In the genomic region with DNA sequence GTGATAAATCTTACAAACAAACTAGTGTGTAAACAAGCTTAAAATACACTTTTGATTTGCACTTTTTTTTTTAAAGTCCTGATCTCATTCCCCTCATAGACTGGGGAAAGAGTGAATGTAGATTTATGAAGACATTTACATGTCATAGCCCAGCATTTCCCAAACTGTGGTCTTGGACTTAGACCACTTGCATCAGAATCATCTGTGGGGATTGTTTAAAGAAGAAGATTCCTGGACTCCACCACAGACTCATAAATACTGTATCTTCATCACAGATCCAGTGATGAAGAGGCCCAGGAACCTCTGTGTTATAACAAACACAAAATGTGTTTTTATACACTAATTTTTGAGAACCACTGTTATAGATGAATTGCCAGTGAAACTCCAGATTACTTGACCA, we compare ENCODE assay signal across 29 cellular contexts.
"Had no signal": no experiment of that assay in that cellular context is flagged by ENCODE, and none has a peak within 500 bp of the region (broad histone marks: within the 10 kb centered on the region; RNA-seq: fewer than 3 reads in every experiment).

No MANE protein-coding gene starts in this region.

- H3K4me3 ChIP-seq: SJSA1 had no signal

- H3K36me3 ChIP-seq: brain microvascular endothelial cell, SJSA1, WERI-Rb-1 had no signal

- DNase-seq: activated CD4-positive, alpha-beta memory T cell treated with anti-CD3 and anti-CD28 coated beads, Interleukin-2, amount 10 ng/mL, durations not matched to agents 7 days and 5 days; activated CD4-positive, alpha-beta T cell treated with anti-CD3 and anti-CD28 coated beads for 1 hour; activated CD4-positive, alpha-beta T cell treated with anti-CD3 and anti-CD28 coated beads for 48 hours; activated CD4-positive, CD25-positive, alpha-beta regulatory T cell; activated CD8-positive, alpha-beta memory T cell treated with anti-CD3 and anti-CD28 coated beads for 24 hours; activated CD8-positive, alpha-beta memory T cell treated with anti-CD3 and anti-CD28 coated beads, Interleukin-2, amount 10 ng/mL, durations not matched to agents 7 days and 5 days; activated CD8-positive, alpha-beta memory T cell treated with anti-CD3 and anti-CD28 coated beads, Interleukin-2, amount 50 U/mL, for 48 hours; activated effector memory CD4-positive, alpha-beta T cell treated with Interleukin-2 at 50 U/mL for 16 hours; activated naive CD4-positive, alpha-beta T cell treated with anti-CD3 and anti-CD28 coated beads, Interleukin-2, amount 10 ng/mL, durations not matched to agents 7 days and 5 days; activated naive CD8-positive, alpha-beta T cell treated with anti-CD3 and anti-CD28 coated beads, Interleukin-2, amount 50 U/mL, for 24 hours; activated T-cell treated with anti-CD3 and anti-CD28 coated beads, Interleukin-2, amount 50 U/mL, for 48 hours; amniotic stem cell; aorta; brain microvascular endothelial cell; central memory CD4-positive, alpha-beta T cell; MM.1S; MV-4-11; NCI-H1092; NCI-H1436 treated with DMSO at 0.1 percent for 48 hours; NCI-H1694 treated with DMSO at 0.1 percent for 48 hours; NCI-H2029; NCI-H345; NCI-H524 treated with DMSO at 0.1 percent for 48 hours; SHP77; T1000; WERI-Rb-1 had no signal

- ATAC-seq: activated CD8-positive, alpha-beta memory T cell treated with anti-CD3 and anti-CD28 coated beads, Interleukin-2, amount 10 ng/mL, durations not matched to agents 7 days and 5 days; activated naive CD8-positive, alpha-beta T cell treated with anti-CD3 and anti-CD28 coated beads, Interleukin-2, amount 50 U/mL, for 24 hours; Panc1 had no signal

- H3K9me3 ChIP-seq: SJSA1 had no signal

- H3K27ac ChIP-seq: KMS-11, SJSA1, WERI-Rb-1 had no signal

- H3K4me1 ChIP-seq: SJSA1 had no signal

- H3K27me3 ChIP-seq: brain microvascular endothelial cell, SJSA1 had no signal

- H3K9ac ChIP-seq: KMS-11 had no signal

- H3K4me2 ChIP-seq: KMS-11 had no signal
